1 cellular context compared by ENCODE assay signal in genomic region chr12:6765634-6766581, GRCh38.
TF ChIP-seq lines count a peak whose summit lies in the region.

Gene PTMS (plus strand): TSS chr12:6766363. CDS start chr12:6766706, 343 bp downstream.

TF ChIP-seq in HepG2, 621 proteins besides CTCF, POLR2A, EP300 and RAD21 (continued from another document and continues in another):
- TF ChIP-seq ZNF121 (CRISPR knock-in tag; IDR thresholded peaks at IDR 0.05): no peak
- TF ChIP-seq KDM2A (CRISPR knock-in tag; IDR thresholded peaks at IDR 0.05; ENCODE audit: borderline replicate concordance, low read depth): 0 out of 2 replicates have a peak, but pooled peaks have one; percentile 40
- TF ChIP-seq, protein P1, sequence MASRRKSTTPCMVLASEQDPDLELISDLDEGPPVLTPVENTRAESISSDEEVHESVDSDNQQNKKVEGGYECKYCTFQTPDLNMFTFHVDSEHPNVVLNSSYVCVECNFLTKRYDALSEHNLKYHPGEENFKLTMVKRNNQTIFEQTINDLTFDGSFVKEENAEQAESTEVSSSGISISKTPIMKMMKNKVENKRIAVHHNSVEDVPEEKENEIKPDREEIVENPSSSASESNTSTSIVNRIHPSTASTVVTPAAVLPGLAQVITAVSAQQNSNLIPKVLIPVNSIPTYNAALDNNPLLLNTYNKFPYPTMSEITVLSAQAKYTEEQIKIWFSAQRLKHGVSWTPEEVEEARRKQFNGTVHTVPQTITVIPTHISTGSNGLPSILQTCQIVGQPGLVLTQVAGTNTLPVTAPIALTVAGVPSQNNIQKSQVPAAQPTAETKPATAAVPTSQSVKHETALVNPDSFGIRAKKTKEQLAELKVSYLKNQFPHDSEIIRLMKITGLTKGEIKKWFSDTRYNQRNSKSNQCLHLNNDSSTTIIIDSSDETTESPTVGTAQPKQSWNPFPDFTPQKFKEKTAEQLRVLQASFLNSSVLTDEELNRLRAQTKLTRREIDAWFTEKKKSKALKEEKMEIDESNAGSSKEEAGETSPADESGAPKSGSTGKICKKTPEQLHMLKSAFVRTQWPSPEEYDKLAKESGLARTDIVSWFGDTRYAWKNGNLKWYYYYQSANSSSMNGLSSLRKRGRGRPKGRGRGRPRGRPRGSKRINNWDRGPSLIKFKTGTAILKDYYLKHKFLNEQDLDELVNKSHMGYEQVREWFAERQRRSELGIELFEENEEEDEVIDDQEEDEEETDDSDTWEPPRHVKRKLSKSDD (CRISPR knock-in tag; IDR thresholded peaks at IDR 0.05; ENCODE audit: low read depth): 0 out of 2 replicates have a peak, but pooled peaks have one; percentile 38
- TF ChIP-seq ZNF414 (CRISPR knock-in tag; IDR thresholded peaks at IDR 0.05): peak; percentile 70; the same call in 1 of the 2 replicates
- peak; percentile 32 for TF ChIP-seq YY1 (IDR thresholded peaks at IDR 0.05; ENCODE audit: insufficient read depth, insufficient replicate concordance, low read depth, low read length)
- no peak for TF ChIP-seq BRCA1 (CRISPR knock-in tag; IDR thresholded peaks at IDR 0.05)
- TF ChIP-seq, protein P2, sequence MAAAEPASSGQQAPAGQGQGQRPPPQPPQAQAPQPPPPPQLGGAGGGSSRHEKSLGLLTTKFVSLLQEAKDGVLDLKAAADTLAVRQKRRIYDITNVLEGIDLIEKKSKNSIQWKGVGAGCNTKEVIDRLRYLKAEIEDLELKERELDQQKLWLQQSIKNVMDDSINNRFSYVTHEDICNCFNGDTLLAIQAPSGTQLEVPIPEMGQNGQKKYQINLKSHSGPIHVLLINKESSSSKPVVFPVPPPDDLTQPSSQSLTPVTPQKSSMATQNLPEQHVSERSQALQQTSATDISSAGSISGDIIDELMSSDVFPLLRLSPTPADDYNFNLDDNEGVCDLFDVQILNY (CRISPR knock-in tag; conservative IDR thresholded peaks at IDR 0.05): no peak
- peak; percentile 88 for TF ChIP-seq POGK (CRISPR knock-in tag; conservative IDR thresholded peaks at IDR 0.05)
- TF ChIP-seq, protein P3, sequence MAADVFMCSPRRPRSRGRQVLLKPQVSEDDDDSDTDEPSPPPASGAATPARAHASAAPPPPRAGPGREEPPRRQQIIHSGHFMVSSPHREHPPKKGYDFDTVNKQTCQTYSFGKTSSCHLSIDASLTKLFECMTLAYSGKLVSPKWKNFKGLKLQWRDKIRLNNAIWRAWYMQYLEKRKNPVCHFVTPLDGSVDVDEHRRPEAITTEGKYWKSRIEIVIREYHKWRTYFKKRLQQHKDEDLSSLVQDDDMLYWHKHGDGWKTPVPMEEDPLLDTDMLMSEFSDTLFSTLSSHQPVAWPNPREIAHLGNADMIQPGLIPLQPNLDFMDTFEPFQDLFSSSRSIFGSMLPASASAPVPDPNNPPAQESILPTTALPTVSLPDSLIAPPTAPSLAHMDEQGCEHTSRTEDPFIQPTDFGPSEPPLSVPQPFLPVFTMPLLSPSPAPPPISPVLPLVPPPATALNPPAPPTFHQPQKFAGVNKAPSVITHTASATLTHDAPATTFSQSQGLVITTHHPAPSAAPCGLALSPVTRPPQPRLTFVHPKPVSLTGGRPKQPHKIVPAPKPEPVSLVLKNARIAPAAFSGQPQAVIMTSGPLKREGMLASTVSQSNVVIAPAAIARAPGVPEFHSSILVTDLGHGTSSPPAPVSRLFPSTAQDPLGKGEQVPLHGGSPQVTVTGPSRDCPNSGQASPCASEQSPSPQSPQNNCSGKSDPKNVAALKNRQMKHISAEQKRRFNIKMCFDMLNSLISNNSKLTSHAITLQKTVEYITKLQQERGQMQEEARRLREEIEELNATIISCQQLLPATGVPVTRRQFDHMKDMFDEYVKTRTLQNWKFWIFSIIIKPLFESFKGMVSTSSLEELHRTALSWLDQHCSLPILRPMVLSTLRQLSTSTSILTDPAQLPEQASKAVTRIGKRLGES (CRISPR knock-in tag; IDR thresholded peaks at IDR 0.05; ENCODE audit: borderline replicate concordance): no peak
- no peak for TF ChIP-seq PAWR (CRISPR knock-in tag; IDR thresholded peaks at IDR 0.05; ENCODE audit: borderline replicate concordance)
- TF ChIP-seq TAF1 (CRISPR knock-in tag; IDR thresholded peaks at IDR 0.05): peak; percentile 41; the same call in 1 of the 2 replicates
- TF ChIP-seq, protein P4, sequence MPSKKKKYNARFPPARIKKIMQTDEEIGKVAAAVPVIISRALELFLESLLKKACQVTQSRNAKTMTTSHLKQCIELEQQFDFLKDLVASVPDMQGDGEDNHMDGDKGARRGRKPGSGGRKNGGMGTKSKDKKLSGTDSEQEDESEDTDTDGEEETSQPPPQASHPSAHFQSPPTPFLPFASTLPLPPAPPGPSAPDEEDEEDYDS (CRISPR knock-in tag; IDR thresholded peaks at IDR 0.05): peak; percentile 97
- TF ChIP-seq LCORL (IDR thresholded peaks at IDR 0.05): no peak
- TF ChIP-seq LCORL (CRISPR knock-in tag; IDR thresholded peaks at IDR 0.05): peak; percentile 26; the same call in 1 of the 2 replicates
- TF ChIP-seq ZNF598 (CRISPR knock-in tag; IDR thresholded peaks at IDR 0.05; ENCODE audit: borderline replicate concordance): no peak
- TF ChIP-seq FOXC1 (CRISPR knock-in tag; IDR thresholded peaks at IDR 0.05; ENCODE audit: borderline replicate concordance): 0 out of 2 replicates have a peak, but pooled peaks have one; percentile 25
- no peak for TF ChIP-seq NFIC (IDR thresholded peaks at IDR 0.05; ENCODE audit: low read length)
- TF ChIP-seq PITX1 (CRISPR knock-in tag; IDR thresholded peaks at IDR 0.05): no peak
- TF ChIP-seq GABPB1 (CRISPR knock-in tag; IDR thresholded peaks at IDR 0.05): peak; percentile 42
- no peak for TF ChIP-seq ZNF10 (CRISPR knock-in tag; IDR thresholded peaks at IDR 0.05; ENCODE audit: borderline replicate concordance, low read depth)
- peak; percentile 20; the same call in 1 of the 2 replicates for TF ChIP-seq MAZ (IDR thresholded peaks at IDR 0.05; ENCODE audit: borderline replicate concordance, low read depth, low read length)
- TF ChIP-seq MAZ (CRISPR knock-in tag; IDR thresholded peaks at IDR 0.05; ENCODE audit: low read depth): 0 out of 2 replicates have a peak, but pooled peaks have one; percentile 57
- no peak for TF ChIP-seq GABPA (IDR thresholded peaks at IDR 0.05; ENCODE audit: low read depth, low read length)
- no peak for TF ChIP-seq GABPA (CRISPR knock-in tag; IDR thresholded peaks at IDR 0.05; ENCODE audit: low read depth)
- peak; percentile 96 for TF ChIP-seq ZSCAN25 (CRISPR knock-in tag; IDR thresholded peaks at IDR 0.05)
- TF ChIP-seq ZNF331 (CRISPR knock-in tag; IDR thresholded peaks at IDR 0.05): 0 out of 2 replicates have a peak, but pooled peaks have one; percentile 33
- TF ChIP-seq MTF2 (CRISPR knock-in tag; IDR thresholded peaks at IDR 0.05; ENCODE audit: borderline replicate concordance): no peak
- TF ChIP-seq, protein P5, sequence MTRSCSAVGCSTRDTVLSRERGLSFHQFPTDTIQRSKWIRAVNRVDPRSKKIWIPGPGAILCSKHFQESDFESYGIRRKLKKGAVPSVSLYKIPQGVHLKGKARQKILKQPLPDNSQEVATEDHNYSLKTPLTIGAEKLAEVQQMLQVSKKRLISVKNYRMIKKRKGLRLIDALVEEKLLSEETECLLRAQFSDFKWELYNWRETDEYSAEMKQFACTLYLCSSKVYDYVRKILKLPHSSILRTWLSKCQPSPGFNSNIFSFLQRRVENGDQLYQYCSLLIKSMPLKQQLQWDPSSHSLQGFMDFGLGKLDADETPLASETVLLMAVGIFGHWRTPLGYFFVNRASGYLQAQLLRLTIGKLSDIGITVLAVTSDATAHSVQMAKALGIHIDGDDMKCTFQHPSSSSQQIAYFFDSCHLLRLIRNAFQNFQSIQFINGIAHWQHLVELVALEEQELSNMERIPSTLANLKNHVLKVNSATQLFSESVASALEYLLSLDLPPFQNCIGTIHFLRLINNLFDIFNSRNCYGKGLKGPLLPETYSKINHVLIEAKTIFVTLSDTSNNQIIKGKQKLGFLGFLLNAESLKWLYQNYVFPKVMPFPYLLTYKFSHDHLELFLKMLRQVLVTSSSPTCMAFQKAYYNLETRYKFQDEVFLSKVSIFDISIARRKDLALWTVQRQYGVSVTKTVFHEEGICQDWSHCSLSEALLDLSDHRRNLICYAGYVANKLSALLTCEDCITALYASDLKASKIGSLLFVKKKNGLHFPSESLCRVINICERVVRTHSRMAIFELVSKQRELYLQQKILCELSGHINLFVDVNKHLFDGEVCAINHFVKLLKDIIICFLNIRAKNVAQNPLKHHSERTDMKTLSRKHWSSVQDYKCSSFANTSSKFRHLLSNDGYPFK (CRISPR knock-in tag; IDR thresholded peaks at IDR 0.05; ENCODE audit: borderline replicate concordance): no peak
- TF ChIP-seq, protein P6, sequence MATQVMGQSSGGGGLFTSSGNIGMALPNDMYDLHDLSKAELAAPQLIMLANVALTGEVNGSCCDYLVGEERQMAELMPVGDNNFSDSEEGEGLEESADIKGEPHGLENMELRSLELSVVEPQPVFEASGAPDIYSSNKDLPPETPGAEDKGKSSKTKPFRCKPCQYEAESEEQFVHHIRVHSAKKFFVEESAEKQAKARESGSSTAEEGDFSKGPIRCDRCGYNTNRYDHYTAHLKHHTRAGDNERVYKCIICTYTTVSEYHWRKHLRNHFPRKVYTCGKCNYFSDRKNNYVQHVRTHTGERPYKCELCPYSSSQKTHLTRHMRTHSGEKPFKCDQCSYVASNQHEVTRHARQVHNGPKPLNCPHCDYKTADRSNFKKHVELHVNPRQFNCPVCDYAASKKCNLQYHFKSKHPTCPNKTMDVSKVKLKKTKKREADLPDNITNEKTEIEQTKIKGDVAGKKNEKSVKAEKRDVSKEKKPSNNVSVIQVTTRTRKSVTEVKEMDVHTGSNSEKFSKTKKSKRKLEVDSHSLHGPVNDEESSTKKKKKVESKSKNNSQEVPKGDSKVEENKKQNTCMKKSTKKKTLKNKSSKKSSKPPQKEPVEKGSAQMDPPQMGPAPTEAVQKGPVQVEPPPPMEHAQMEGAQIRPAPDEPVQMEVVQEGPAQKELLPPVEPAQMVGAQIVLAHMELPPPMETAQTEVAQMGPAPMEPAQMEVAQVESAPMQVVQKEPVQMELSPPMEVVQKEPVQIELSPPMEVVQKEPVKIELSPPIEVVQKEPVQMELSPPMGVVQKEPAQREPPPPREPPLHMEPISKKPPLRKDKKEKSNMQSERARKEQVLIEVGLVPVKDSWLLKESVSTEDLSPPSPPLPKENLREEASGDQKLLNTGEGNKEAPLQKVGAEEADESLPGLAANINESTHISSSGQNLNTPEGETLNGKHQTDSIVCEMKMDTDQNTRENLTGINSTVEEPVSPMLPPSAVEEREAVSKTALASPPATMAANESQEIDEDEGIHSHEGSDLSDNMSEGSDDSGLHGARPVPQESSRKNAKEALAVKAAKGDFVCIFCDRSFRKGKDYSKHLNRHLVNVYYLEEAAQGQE (IDR thresholded peaks at IDR 0.05; ENCODE audit: borderline replicate concordance in 1 of 2, low read depth in 1 of 2, low read length in 2 of 2): peak in 1 of 2 experiments; percentile 32; a peak in 1 of 4 replicates
- TF ChIP-seq RBFOX2 (IDR thresholded peaks at IDR 0.05; ENCODE audit: low read depth, low read length): peak; percentile 72; the same call in 1 of the 2 replicates
- no peak for TF ChIP-seq POLR2AphosphoS2 (IDR thresholded peaks at IDR 0.05; ENCODE audit: low read depth, low read length)
- 0 out of 2 replicates have a peak, but pooled peaks have one; percentile 4 for TF ChIP-seq PHF20 (CRISPR knock-in tag; IDR thresholded peaks at IDR 0.05)
- no peak for TF ChIP-seq RBAK (CRISPR knock-in tag; IDR thresholded peaks at IDR 0.05)
- TF ChIP-seq ZFY (CRISPR knock-in tag; IDR thresholded peaks at IDR 0.05): peak; percentile 7; the same call in 1 of the 2 replicates
- TF ChIP-seq ZBTB14 (CRISPR knock-in tag; IDR thresholded peaks at IDR 0.05): no peak
- no peak for TF ChIP-seq FOXP4 (CRISPR knock-in tag; IDR thresholded peaks at IDR 0.05)
- no peak for TF ChIP-seq ZNF460 (CRISPR knock-in tag; IDR thresholded peaks at IDR 0.05; ENCODE audit: borderline replicate concordance)
- TF ChIP-seq ZFYVE20 (CRISPR knock-in tag; IDR thresholded peaks at IDR 0.05; ENCODE audit: borderline replicate concordance, low read depth): no peak
